Comparison of ENCODE assay signal across 2 cellular contexts in the genomic region with DNA sequence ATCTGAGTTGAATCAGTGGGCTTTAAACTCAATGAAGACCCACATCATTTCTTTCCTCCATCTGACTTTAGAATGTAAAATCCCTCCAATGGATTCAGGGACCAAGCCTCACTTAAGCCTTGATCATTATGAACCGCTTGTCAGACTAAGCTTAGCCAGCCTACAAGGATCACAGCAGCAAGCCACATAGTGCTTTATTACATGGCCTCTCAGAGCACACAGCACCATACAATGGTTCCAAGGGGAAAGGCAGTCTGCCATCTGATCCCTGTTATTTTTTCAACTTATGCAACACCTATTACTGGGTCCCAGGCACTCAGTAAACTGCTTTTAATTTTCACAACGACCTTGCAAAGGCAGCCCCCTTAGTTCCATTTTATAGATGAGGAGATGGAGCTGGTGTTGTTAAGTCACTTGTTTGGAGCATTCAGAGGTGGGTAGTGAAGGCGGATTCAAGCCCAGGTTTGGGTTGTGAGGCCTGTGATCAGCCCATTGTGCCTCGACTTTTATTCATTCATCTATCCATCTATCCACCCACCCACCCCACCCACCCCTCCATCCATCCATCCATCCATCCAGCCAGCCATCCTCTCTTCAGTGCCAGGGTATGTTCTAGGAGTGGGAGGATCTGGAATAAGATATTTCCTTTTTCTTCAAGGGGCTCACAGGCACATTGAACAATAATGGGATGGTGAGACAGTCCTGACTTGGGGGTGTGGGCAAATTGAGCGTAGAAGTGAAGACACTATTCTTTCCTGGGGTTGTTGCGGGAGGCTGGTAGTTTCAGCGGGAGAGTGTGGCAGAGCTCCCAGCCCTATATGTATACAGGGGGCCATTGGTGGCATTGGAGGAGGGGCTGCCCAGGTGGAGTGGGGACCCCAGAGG.
TF ChIP-seq lines count a peak whose summit lies in the region.

No MANE protein-coding gene starts in this region.

TF ChIP-seq in HepG2, 621 proteins besides CTCF, POLR2A, EP300 and RAD21:
- TF ChIP-seq ZNF891 (CRISPR knock-in tag; IDR thresholded peaks at IDR 0.05), result no peak
- no peak for TF ChIP-seq MED13 (CRISPR knock-in tag; IDR thresholded peaks at IDR 0.05)
- no peak for TF ChIP-seq ZNF496 (CRISPR knock-in tag; IDR thresholded peaks at IDR 0.05; ENCODE audit: insufficient replicate concordance)
- no peak for TF ChIP-seq NFE2L1 (CRISPR knock-in tag; IDR thresholded peaks at IDR 0.05; ENCODE audit: borderline replicate concordance)
- no peak for TF ChIP-seq TCF7 (IDR thresholded peaks at IDR 0.05; ENCODE audit: low read depth)
- no peak for TF ChIP-seq HMGA1 (CRISPR knock-in tag; conservative IDR thresholded peaks at IDR 0.05)
- no peak for TF ChIP-seq GATAD2A (CRISPR knock-in tag; IDR thresholded peaks at IDR 0.05)
- TF ChIP-seq ZNF10 (CRISPR knock-in tag; IDR thresholded peaks at IDR 0.05; ENCODE audit: borderline replicate concordance, low read depth), result no peak
- TF ChIP-seq, protein P1, sequence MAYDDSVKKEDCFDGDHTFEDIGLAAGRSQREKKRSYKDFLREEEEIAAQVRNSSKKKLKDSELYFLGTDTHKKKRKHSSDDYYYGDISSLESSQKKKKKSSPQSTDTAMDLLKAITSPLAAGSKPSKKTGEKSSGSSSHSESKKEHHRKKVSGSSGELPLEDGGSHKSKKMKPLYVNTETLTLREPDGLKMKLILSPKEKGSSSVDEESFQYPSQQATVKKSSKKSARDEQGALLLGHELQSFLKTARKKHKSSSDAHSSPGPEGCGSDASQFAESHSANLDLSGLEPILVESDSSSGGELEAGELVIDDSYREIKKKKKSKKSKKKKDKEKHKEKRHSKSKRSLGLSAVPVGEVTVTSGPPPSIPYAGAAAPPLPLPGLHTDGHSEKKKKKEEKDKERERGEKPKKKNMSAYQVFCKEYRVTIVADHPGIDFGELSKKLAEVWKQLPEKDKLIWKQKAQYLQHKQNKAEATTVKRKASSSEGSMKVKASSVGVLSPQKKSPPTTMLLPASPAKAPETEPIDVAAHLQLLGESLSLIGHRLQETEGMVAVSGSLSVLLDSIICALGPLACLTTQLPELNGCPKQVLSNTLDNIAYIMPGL (CRISPR knock-in tag; IDR thresholded peaks at IDR 0.05; ENCODE audit: borderline replicate concordance in 1 of 2, low read depth in 1 of 2), result no peak
- TF ChIP-seq ATAD3A (CRISPR knock-in tag; IDR thresholded peaks at IDR 0.05), result no peak
- TF ChIP-seq SNRNP70 (IDR thresholded peaks at IDR 0.05; ENCODE audit: low read depth, low read length), result no peak
- TF ChIP-seq, protein P2, sequence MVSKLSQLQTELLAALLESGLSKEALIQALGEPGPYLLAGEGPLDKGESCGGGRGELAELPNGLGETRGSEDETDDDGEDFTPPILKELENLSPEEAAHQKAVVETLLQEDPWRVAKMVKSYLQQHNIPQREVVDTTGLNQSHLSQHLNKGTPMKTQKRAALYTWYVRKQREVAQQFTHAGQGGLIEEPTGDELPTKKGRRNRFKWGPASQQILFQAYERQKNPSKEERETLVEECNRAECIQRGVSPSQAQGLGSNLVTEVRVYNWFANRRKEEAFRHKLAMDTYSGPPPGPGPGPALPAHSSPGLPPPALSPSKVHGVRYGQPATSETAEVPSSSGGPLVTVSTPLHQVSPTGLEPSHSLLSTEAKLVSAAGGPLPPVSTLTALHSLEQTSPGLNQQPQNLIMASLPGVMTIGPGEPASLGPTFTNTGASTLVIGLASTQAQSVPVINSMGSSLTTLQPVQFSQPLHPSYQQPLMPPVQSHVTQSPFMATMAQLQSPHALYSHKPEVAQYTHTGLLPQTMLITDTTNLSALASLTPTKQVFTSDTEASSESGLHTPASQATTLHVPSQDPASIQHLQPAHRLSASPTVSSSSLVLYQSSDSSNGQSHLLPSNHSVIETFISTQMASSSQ (IDR thresholded peaks at IDR 0.05; ENCODE audit: low read depth), result no peak
- TF ChIP-seq, protein P2 (CRISPR knock-in tag; IDR thresholded peaks at IDR 0.05; ENCODE audit: borderline replicate concordance), result no peak
- TF ChIP-seq ZNF589 (CRISPR knock-in tag; conservative IDR thresholded peaks at IDR 0.05), result no peak
- TF ChIP-seq JDP2 (CRISPR knock-in tag; IDR thresholded peaks at IDR 0.05; ENCODE audit: borderline replicate concordance), result no peak
- no peak for TF ChIP-seq MAFG (CRISPR knock-in tag; IDR thresholded peaks at IDR 0.05)
- no peak for TF ChIP-seq HOXA5 (CRISPR knock-in tag; IDR thresholded peaks at IDR 0.05)
- no peak for TF ChIP-seq NCOR1 (IDR thresholded peaks at IDR 0.05; ENCODE audit: borderline replicate concordance, low read length)
- no peak for TF ChIP-seq ATF7-NPFF (CRISPR knock-in tag; IDR thresholded peaks at IDR 0.05; ENCODE audit: low read depth)

TF ChIP-seq in H1, 55 proteins besides CTCF, POLR2A, EP300 and RAD21:
- TF ChIP-seq CHD1 (IDR thresholded peaks at IDR 0.05; ENCODE audit: low read depth, low read length) (no peak), CEBPB (IDR thresholded peaks at IDR 0.05; ENCODE audit: low read depth, low read length) (no peak), SP1 (IDR thresholded peaks at IDR 0.05; ENCODE audit: low read depth, low read length) (no peak)
- TF ChIP-seq, protein P3, sequence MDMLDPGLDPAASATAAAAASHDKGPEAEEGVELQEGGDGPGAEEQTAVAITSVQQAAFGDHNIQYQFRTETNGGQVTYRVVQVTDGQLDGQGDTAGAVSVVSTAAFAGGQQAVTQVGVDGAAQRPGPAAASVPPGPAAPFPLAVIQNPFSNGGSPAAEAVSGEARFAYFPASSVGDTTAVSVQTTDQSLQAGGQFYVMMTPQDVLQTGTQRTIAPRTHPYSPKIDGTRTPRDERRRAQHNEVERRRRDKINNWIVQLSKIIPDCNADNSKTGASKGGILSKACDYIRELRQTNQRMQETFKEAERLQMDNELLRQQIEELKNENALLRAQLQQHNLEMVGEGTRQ (IDR thresholded peaks at IDR 0.05; ENCODE audit: low read length), result no peak
- TF ChIP-seq, protein P4, sequence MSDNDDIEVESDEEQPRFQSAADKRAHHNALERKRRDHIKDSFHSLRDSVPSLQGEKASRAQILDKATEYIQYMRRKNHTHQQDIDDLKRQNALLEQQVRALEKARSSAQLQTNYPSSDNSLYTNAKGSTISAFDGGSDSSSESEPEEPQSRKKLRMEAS (IDR thresholded peaks at IDR 0.05), result no peak
